Comparison of ENCODE assay signal across 8 cellular contexts in the genomic region with DNA sequence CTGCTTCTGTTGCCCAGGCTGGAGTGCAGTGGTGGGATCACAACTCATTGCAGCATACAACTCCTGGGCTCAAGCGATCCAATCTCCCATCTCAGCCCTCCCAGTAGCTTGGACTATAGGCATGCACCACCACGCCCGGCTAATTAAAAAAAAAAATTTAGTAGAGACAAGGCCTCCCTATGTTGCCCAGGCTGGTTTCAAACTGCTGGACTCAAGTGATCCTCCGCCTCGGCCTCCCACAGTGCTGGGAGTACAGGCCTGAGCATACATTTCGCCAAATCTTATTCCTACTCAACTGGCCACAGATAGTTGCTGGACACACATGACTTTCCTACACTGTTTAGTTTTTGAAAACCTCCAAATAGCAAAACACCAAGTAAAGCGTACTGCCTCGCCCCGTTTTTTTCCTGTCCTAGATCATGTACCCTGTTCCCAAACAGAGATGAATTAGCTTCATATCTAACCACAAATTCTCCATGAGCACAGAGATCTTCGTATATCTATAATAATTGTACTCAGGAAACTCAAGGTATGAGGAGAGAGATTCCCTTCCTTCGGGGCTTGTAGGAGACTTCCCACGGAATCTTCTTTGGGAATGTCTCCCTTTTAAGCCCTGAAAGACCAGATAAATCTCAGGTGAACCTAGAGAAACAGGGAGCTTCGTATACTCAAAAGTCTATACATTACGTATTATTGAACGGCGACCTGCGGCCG. TPM values are rescaled to one million over a fixed set of nuclear protein-coding genes. Genes with fewer than 3 reads are reported as not detected.
A peak's percentile ranks its signal among the peaks of the same experiment; 100 is the strongest.
DNase-seq lines count a peak whose midpoint lies in the region; ATAC-seq and TF ChIP-seq lines count a peak whose summit lies in the region.

No MANE protein-coding gene starts in this region.

- H3K4me2 ChIP-seq in OCI-LY7 (ENCODE audit: low read length): peak overlapping the region; percentile 76

- H3K4me1 ChIP-seq in OCI-LY7 (ENCODE audit: insufficient read depth, low read length, poor library complexity, severe bottlenecking) (peaks cover 29% of the 10 kb centered on the region), psoas muscle (peaks cover 27% of the 10 kb centered on the region), adrenal gland (replicated peaks in 1 of 2) (peaks cover 9 to 32% of the 10 kb centered on the region in 2 donors)

- no peaks in the 10 kb centered on the region for H3K27me3 ChIP-seq in psoas muscle (ENCODE audit: insufficient read depth in 3 of 3, low read length in 2 of 3)
- no peaks in the 10 kb centered on the region for H3K27me3 ChIP-seq in adrenal gland

- WGBS in psoas muscle, 3 donors: 36 to 45% (median 43%) methylated on average over 18 of the region's 18 CpGs
- WGBS in adrenal gland, 4 donors: 45 to 53% (median 50%) methylated on average over 16 to 18 of the region's 18 CpGs

- TSS peak; percentile 78 for BruUV-seq in OCI-LY7 (replicated peaks; lab: Mats Ljungman, UMichigan)

- H3K9me2 ChIP-seq in OCI-LY7 (ENCODE audit: insufficient read depth, low read length): no peaks in the 10 kb centered on the region

- intact Hi-C loops in OCI-LY7 (cut with micrococcal nuclease; ENCODE audit: unreplicated experiment) (loop anchor here (2.0 kb wide), 1 partner anchor 44 kb away; a partner anchor contains a TSS), psoas muscle (cut with DNase I) (loop anchor here in 1 of 2 donors (5.0 kb wide), 1 partner anchor 58 kb away; a partner anchor contains a TSS), posterior cingulate gyrus (cut with DNase I) (loop anchor here (2.0 kb wide), 2 partner anchors 22 to 44 kb away; a partner anchor contains a TSS), adrenal gland (cut with DNase I) (no loop called here)

- POLR2A ChIA-PET in OCI-LY7 (lab: Charles Lee): interaction anchor here (0.5 to 1.2 kb wide), 10 partner anchors 11 to 615 kb away, joined by 3 to 7 read pairs (median 3); a partner anchor contains a TSS

- peaks cover 26% of the 10 kb centered on the region for H3K36me3 ChIP-seq in OCI-LY7 (ENCODE audit: insufficient read depth, low read length)
- no peaks in the 10 kb centered on the region for H3K36me3 ChIP-seq in psoas muscle (ENCODE audit: insufficient read depth in 1 of 2, low read depth in 1 of 2)
- H3K36me3 ChIP-seq in adrenal gland (replicated peaks in 1 of 2): no peaks in the 10 kb centered on the region

- CTCF ChIA-PET in OCI-LY7 (lab: Charles Lee; ENCODE audit: unreplicated experiment): no interaction called here

- peaks cover 53% of the 10 kb centered on the region for H3K79me2 ChIP-seq in OCI-LY7 (ENCODE audit: insufficient read depth, low read depth, low read length)

- DNase-seq in OCI-LY7 (ENCODE audit: low spot score) (peak; percentile 24), epithelial cell of prostate (ENCODE audit: low read depth, low spot score) (no peak), psoas muscle (no peak), posterior cingulate gyrus (no peak), pons (ENCODE audit: low spot score) (no peak), adrenal gland (no peak)

- ATAC-seq in psoas muscle (no peak), HG02678 (IDR thresholded peaks at IDR 0.05; ENCODE audit: unreplicated experiment) (no peak)

- TF ChIP-seq POLR2A in adrenal gland (IDR thresholded peaks at IDR 0.05): no peak

- H3K27ac ChIP-seq in OCI-LY7 (ENCODE audit: low read depth, low read length, poor library complexity, severe bottlenecking): peak overlapping the region; percentile 85
- peak overlapping the region; percentile 89 for H3K27ac ChIP-seq in epithelial cell of prostate
- H3K27ac ChIP-seq in psoas muscle: peak overlapping the region; percentile 98
- peak overlapping the region in 2 of 5 donors; percentile 98 for H3K27ac ChIP-seq in adrenal gland

- peaks cover 22% of the 10 kb centered on the region; the same call in 1 of the 2 replicates for H4K20me1 ChIP-seq in OCI-LY7 (ENCODE audit: insufficient read depth, low read length)

- H2AFZ ChIP-seq in OCI-LY7 (ENCODE audit: low read length): peak overlapping the region; percentile 97

- TF ChIP-seq CTCF in GM12875 (IDR thresholded peaks at IDR 0.05; ENCODE audit: borderline replicate concordance, insufficient read depth, low read depth, low read length) (no peak), OCI-LY7 (conservative IDR thresholded peaks at IDR 0.05; ENCODE audit: low read length) (no peak), psoas muscle (IDR thresholded peaks at IDR 0.05) (no peak), adrenal gland (IDR thresholded peaks at IDR 0.05) (no peak)

- H3K4me3 ChIP-seq in GM12875 (ENCODE audit: low read depth, low read length) (peak overlapping the region; percentile 69), OCI-LY7 (ENCODE audit: low read depth, low read length, poor library complexity, severe bottlenecking) (peak overlapping the region; percentile 89), psoas muscle (peak overlapping the region; percentile 87), adrenal gland (peak overlapping the region in 2 of 4 donors; percentile 65 to 95)

- H3K9me3 ChIP-seq in OCI-LY7 (ENCODE audit: low read length) (peaks cover 6% of the 10 kb centered on the region; the same call in 1 of the 2 replicates), psoas muscle (no peaks in the 10 kb centered on the region), adrenal gland (replicated peaks in 1 of 3) (no peaks in the 10 kb centered on the region)

RNA-seq across cellular contexts. Expression of a gene that starts 0.6 kb away (rescaled TPM):
- 10.7 and 14.0 TPM in 2 replicates for total RNA-seq in OCI-LY7 (2014; rRNA removed; shearing (Covaris generic))
- total RNA-seq in OCI-LY7 (2022): 17.5 and 18.9 TPM in 2 replicates
- total RNA-seq in psoas muscle: 10 to 100 TPM; 13.0 to 21.6 (median 15.8) TPM
- 10 to 100 TPM in 1 of 3 donors, 1 to 10 TPM in 2; 8.0 to 11.2 (median 8.2) TPM for polyA plus RNA-seq in psoas muscle
- total RNA-seq in adrenal gland: 10 to 100 TPM; 13.6 to 26.6 (median 20.0) TPM
- polyA plus RNA-seq in adrenal gland: 10 to 100 TPM in 1 of 3 donors, 1 to 10 TPM in 2; 7.8 to 26.8 (median 7.8) TPM

RNA-seq across cellular contexts. Expression of a gene that starts 44.8 kb away (rescaled TPM):
- 5.1 and 7.1 TPM in 2 replicates for total RNA-seq in OCI-LY7 (2014; rRNA removed; shearing (Covaris generic))
- total RNA-seq in OCI-LY7 (2022) (7.7 and 8.9 TPM in 2 replicates), psoas muscle (1 to 10 TPM; 2.8 to 4.5 (median 3.2) TPM), adrenal gland (10 to 100 TPM in 3 of 8 donors, 1 to 10 TPM in 5; 4.6 to 15.2 (median 6.8) TPM)
- polyA plus RNA-seq in psoas muscle (1 to 10 TPM; 2.3 to 6.0 (median 4.4) TPM), adrenal gland (10 to 100 TPM in 1 of 3 donors, 1 to 10 TPM in 2; 6.5 to 10.2 (median 8.7) TPM)

RNA-seq across cellular contexts. Expression of a gene that starts 44.9 kb away (rescaled TPM):
- total RNA-seq in OCI-LY7 (2014; rRNA removed; shearing (Covaris generic)): 13.7 and 25.3 TPM in 2 replicates
- total RNA-seq in OCI-LY7 (2022): 23.3 and 29.8 TPM in 2 replicates
- 10 to 100 TPM; 18.2 to 32.8 (median 21.8) TPM for total RNA-seq in psoas muscle
- polyA plus RNA-seq in psoas muscle: 10 to 100 TPM; 27.7 to 52.3 (median 35.6) TPM
- total RNA-seq in adrenal gland: 10 to 100 TPM; 22.7 to 55.4 (median 30.7) TPM
- 10 to 100 TPM in 1 of 3 donors, 1 to 10 TPM in 2; 6.6 to 23.5 (median 6.8) TPM for polyA plus RNA-seq in adrenal gland

RNA-seq across cellular contexts. Expression of a gene that starts 59.5 kb away (rescaled TPM):
- 0.54 and 0.90 TPM in 2 replicates for total RNA-seq in OCI-LY7 (2014; rRNA removed; shearing (Covaris generic))
- total RNA-seq in OCI-LY7 (2022): 0.40 and 1.6 TPM in 2 replicates
- total RNA-seq in psoas muscle: 10 to 100 TPM in 3 of 4 donors, 1 to 10 TPM in 1; 9.0 to 25.7 (median 22.3) TPM
- polyA plus RNA-seq in psoas muscle: 1 to 10 TPM; 4.9 to 6.8 (median 5.8) TPM
- 10 to 100 TPM in 5 of 8 donors, 1 to 10 TPM in 3; 4.6 to 19.1 (median 11.1) TPM for total RNA-seq in adrenal gland
- 1 to 10 TPM; 2.6 to 3.8 (median 3.4) TPM for polyA plus RNA-seq in adrenal gland

Comparison
In these comparisons a context has a peak if more than half of its experiments do, and no peak if none do; other contexts are left out.
1. intact Hi-C loops: an anchor here in OCI-LY7 (2.0 kb wide) and posterior cingulate gyrus (2.0 kb wide); none called in adrenal gland.